Comparison of ENCODE assay signal across 12 cellular contexts in the genomic region with DNA sequence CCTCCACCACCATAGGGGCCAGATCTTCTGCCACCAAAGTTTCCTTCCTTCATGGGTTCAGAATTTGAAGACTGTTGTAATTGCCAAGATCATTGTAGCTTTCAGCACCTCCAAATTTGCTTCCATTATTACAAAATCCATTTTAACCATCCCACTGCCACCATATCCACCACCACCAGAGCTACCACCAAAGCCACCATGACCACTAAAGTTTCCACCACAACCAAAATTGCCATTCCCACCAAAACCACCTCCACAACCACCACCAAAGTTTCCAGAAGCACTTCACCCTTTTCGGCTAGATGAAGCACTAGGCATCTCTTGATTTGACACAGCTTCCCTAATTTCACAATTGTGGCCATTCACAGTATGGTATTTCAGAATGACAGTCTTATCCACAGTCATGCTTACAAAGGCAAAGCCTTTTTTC. TPM values are rescaled to one million over a fixed set of nuclear protein-coding genes. Genes with fewer than 3 reads are reported as not detected.
DNase-seq lines count a peak whose midpoint lies in the region; ATAC-seq and TF ChIP-seq lines count a peak whose summit lies in the region.
"Had no signal": no experiment of that assay in that cellular context is flagged by ENCODE, and none has a peak within 500 bp of the region (broad histone marks: within the 10 kb centered on the region; RNA-seq: fewer than 3 reads in every experiment).

No MANE protein-coding gene starts in this region.

- no peak overlapping the region for H3K4me3 Mint-ChIP-seq in CD8-positive, alpha-beta T cell
- H3K4me3 Mint-ChIP-seq in activated CD8-positive, alpha-beta T cell treated with anti-CD3 and anti-CD28 coated beads for 36 hours, result peak overlapping the region; percentile 71
- H3K4me3 Mint-ChIP-seq in naive B cell, result no peak overlapping the region

- DNase-seq in CD8-positive, alpha-beta T cell, result no peak
- peak; percentile 40 for DNase-seq in activated CD8-positive, alpha-beta T cell treated with anti-CD3 and anti-CD28 coated beads for 36 hours
- DNase-seq in naive B cell, result no peak
- no peak for DNase-seq in epidermal melanocyte (ENCODE audit: insufficient read length, low spot score)
- DNase-seq in inferior parietal cortex (ENCODE audit: extremely low spot score), result no peak
- DNase-seq: kidney glomerular epithelial cell, NCI-H1436, NCI-H524, testis had no signal

- H3K4me3 ChIP-seq in CD8-positive, alpha-beta T cell (ENCODE audit: low read depth, low read length), result no peak overlapping the region
- H3K4me3 ChIP-seq: gastroesophageal sphincter, testis had no signal

- peaks cover 14% of the 10 kb centered on the region for H3K9me3 Mint-ChIP-seq in CD8-positive, alpha-beta T cell
- H3K9me3 Mint-ChIP-seq in activated CD8-positive, alpha-beta T cell treated with anti-CD3 and anti-CD28 coated beads for 36 hours, result peaks cover 18% of the 10 kb centered on the region
- H3K9me3 Mint-ChIP-seq in naive B cell, result peaks cover 0 to 9% (median 2%) of the 10 kb centered on the region in 7 donors

- ATAC-seq in CD8-positive, alpha-beta T cell, result no peak
- peak; percentile 67 for ATAC-seq in GM19023 (IDR thresholded peaks at IDR 0.05; ENCODE audit: unreplicated experiment)
- peak; percentile 78 for ATAC-seq in activated CD8-positive, alpha-beta T cell treated with anti-CD3 and anti-CD28 coated beads for 36 hours
- no peak for ATAC-seq in naive B cell (ENCODE audit: low read depth in 2 of 2)
- ATAC-seq in HG03097 (IDR thresholded peaks at IDR 0.05; ENCODE audit: low FRiP score, unreplicated experiment), result no peak
- ATAC-seq: gastroesophageal sphincter had no signal

- no peak overlapping the region for H3K27ac ChIP-seq in CD8-positive, alpha-beta T cell (ENCODE audit: low read depth, low read length)
- H3K27ac ChIP-seq: gastroesophageal sphincter, testis had no signal

- H3K4me1 ChIP-seq in CD8-positive, alpha-beta T cell (ENCODE audit: insufficient read depth, low read length), result peaks cover 35% of the 10 kb centered on the region
- H3K4me1 ChIP-seq: testis had no signal

- peaks cover 75% of the 10 kb centered on the region for H3K36me3 Mint-ChIP-seq in CD8-positive, alpha-beta T cell
- peaks cover 83% of the 10 kb centered on the region for H3K36me3 Mint-ChIP-seq in activated CD8-positive, alpha-beta T cell treated with anti-CD3 and anti-CD28 coated beads for 36 hours (ENCODE audit: low read depth)
- peaks cover 15 to 19% of the 10 kb centered on the region in 2 donors for H3K36me3 Mint-ChIP-seq in naive B cell

- H3K9me3 ChIP-seq in CD8-positive, alpha-beta T cell (ENCODE audit: low read length), result no peaks in the 10 kb centered on the region
- H3K9me3 ChIP-seq: gastroesophageal sphincter, testis had no signal

- no peaks in the 10 kb centered on the region for H3K27me3 Mint-ChIP-seq in CD8-positive, alpha-beta T cell (ENCODE audit: low read depth)
- peaks cover 2% of the 10 kb centered on the region for H3K27me3 Mint-ChIP-seq in activated CD8-positive, alpha-beta T cell treated with anti-CD3 and anti-CD28 coated beads for 36 hours
- H3K27me3 Mint-ChIP-seq in naive B cell, result no peaks in the 10 kb centered on the region

- peak overlapping the region; percentile 90 for H3K27ac Mint-ChIP-seq in CD8-positive, alpha-beta T cell
- H3K27ac Mint-ChIP-seq in activated CD8-positive, alpha-beta T cell treated with anti-CD3 and anti-CD28 coated beads for 36 hours, result peak overlapping the region; percentile 93
- peak overlapping the region in 4 of 6 donors; percentile 4 to 93 (median 16) for H3K27ac Mint-ChIP-seq in naive B cell

- intact Hi-C loops in CD8-positive, alpha-beta T cell (cut with DNase I, micrococcal nuclease), result no loop called here
- intact Hi-C loops in activated CD8-positive, alpha-beta T cell treated with anti-CD3 and anti-CD28 coated beads for 36 hours (cut with micrococcal nuclease), result loop anchor here (5.0 kb wide), 2 partner anchors 66 to 296 kb away; a partner anchor contains a TSS

- POLR2A ChIA-PET in CD8-positive, alpha-beta T cell (lab: Charles Lee), result interaction anchor here (1.7 to 3.3 kb wide), 4 partner anchors 9 to 298 kb away, joined by 3 to 14 read pairs (median 10); no protein-coding TSS in a partner anchor
- POLR2A ChIA-PET in activated CD8-positive, alpha-beta T cell treated with anti-CD3 and anti-CD28 coated beads for 36 hours (lab: Charles Lee), result interaction anchor here (1.1 to 2.0 kb wide), 3 partner anchors 10 to 23 kb away, joined by 3 to 6 read pairs (median 5); no protein-coding TSS in a partner anchor

- H3K4me1 Mint-ChIP-seq in CD8-positive, alpha-beta T cell (ENCODE audit: low read depth), result peaks cover 61% of the 10 kb centered on the region
- peaks cover 37% of the 10 kb centered on the region for H3K4me1 Mint-ChIP-seq in activated CD8-positive, alpha-beta T cell treated with anti-CD3 and anti-CD28 coated beads for 36 hours (ENCODE audit: low read depth)
- peaks cover 21 to 34% (median 32%) of the 10 kb centered on the region in 3 donors for H3K4me1 Mint-ChIP-seq in naive B cell

- no peaks in the 10 kb centered on the region for H3K36me3 ChIP-seq in CD8-positive, alpha-beta T cell (ENCODE audit: insufficient read depth, low read length)

- no peaks in the 10 kb centered on the region for H3K27me3 ChIP-seq in CD8-positive, alpha-beta T cell (ENCODE audit: insufficient read depth, low read length)
- H3K27me3 ChIP-seq: gastroesophageal sphincter, testis had no signal

- CTCF ChIA-PET in CD8-positive, alpha-beta T cell (lab: Charles Lee), result interaction anchor here (0.7 to 2.9 kb wide), 4 partner anchors 8 to 417 kb away, joined by 3 to 14 read pairs (median 6); no protein-coding TSS in a partner anchor
- CTCF ChIA-PET in activated CD8-positive, alpha-beta T cell treated with anti-CD3 and anti-CD28 coated beads for 36 hours (lab: Charles Lee), result interaction anchor here (1.1 to 2.0 kb wide), 5 partner anchors 12 to 349 kb away, joined by 3 to 5 read pairs (median 5); no protein-coding TSS in a partner anchor

- no peak for TF ChIP-seq CTCF in CD8-positive, alpha-beta T cell (IDR thresholded peaks at IDR 0.05)
- TF ChIP-seq CTCF in activated CD8-positive, alpha-beta T cell treated with anti-CD3 and anti-CD28 coated beads for 36 hours (IDR thresholded peaks at IDR 0.05), result no peak

RNA-seq across cellular contexts. Expression of a gene that starts 45.2 kb away (rescaled TPM):
- 10 to 100 TPM; 18.8 to 20.2 TPM for total RNA-seq in CD8-positive, alpha-beta T cell
- total RNA-seq in activated CD8-positive, alpha-beta T cell treated with anti-CD3 and anti-CD28 coated beads for 36 hours, result 10 to 100 TPM; 32.0 to 36.1 TPM
- polyA plus RNA-seq in naive B cell (ENCODE audit: low read depth in 6 of 6), result 10 to 100 TPM in 1 of 6 donors, 1 to 10 TPM in 4, under 1 TPM in 1; 0.68 to 10.2 (median 8.4) TPM

RNA-seq across cellular contexts. Expression of a gene that starts 46.5 kb away (rescaled TPM):
- 1 to 10 TPM; 1.2 to 2.1 TPM for total RNA-seq in CD8-positive, alpha-beta T cell
- total RNA-seq in activated CD8-positive, alpha-beta T cell treated with anti-CD3 and anti-CD28 coated beads for 36 hours, result 1 to 10 TPM; 4.1 to 5.7 TPM
- polyA plus RNA-seq in naive B cell (ENCODE audit: low read depth in 6 of 6), result 1 to 10 TPM; 2.0 to 5.8 (median 2.4) TPM

Comparison
In these comparisons a context has a peak if more than half of its experiments do, and no peak if none do; other contexts are left out.
1. ATAC-seq: peak in GM19023 (single experiment) and activated CD8-positive, alpha-beta T cell treated with anti-CD3 and anti-CD28 coated beads for 36 hours (single experiment); none in CD8-positive, alpha-beta T cell (single experiment), naive B cell (0 of 2) and HG03097 (single experiment).
2. H3K27ac Mint-ChIP-seq: peak in every context shown above with its lines; median percentile 93 in activated CD8-positive, alpha-beta T cell treated with anti-CD3 and anti-CD28 coated beads for 36 hours; 90 in CD8-positive, alpha-beta T cell; 16 in naive B cell.